ENCODE assay signal across 20 cellular contexts in genomic region chrX:35728481-35728880, GRCh38.
DNase-seq lines count a peak whose midpoint lies in the region; FAIRE-seq and TF ChIP-seq lines count a peak whose summit lies in the region.
"Had no signal": no experiment of that assay in that cellular context is flagged by ENCODE, and none has a peak within 500 bp of the region (broad histone marks: within the 10 kb centered on the region; RNA-seq: fewer than 3 reads in every experiment).

No MANE protein-coding gene starts in this region.

- no peak overlapping the region for H3K9ac ChIP-seq in astrocyte (ENCODE audit: low read length)
- H3K9ac ChIP-seq: GM23248, SK-N-SH had no signal

- peak; percentile 23 for FAIRE-seq in astrocyte (lab: Jason Lieb, UNC)
- FAIRE-seq: D721Med had no signal

- TF ChIP-seq CTCF in astrocyte (IDR thresholded peaks at IDR 0.05; ENCODE audit: insufficient read depth, low read depth, low read length) (no peak), type B pancreatic cell (conservative IDR thresholded peaks at IDR 0.05) (no peak)

- H3K4me3 Mint-ChIP-seq in astrocyte (ENCODE audit: unreplicated experiment), result no peak overlapping the region
- no peak overlapping the region for H3K4me3 Mint-ChIP-seq in type B pancreatic cell
- H3K4me3 Mint-ChIP-seq: IgD-negative memory B cell had no signal

- no peak overlapping the region for H3K27ac Mint-ChIP-seq in astrocyte (ENCODE audit: unreplicated experiment)
- no peak overlapping the region for H3K27ac Mint-ChIP-seq in type B pancreatic cell
- H3K27ac Mint-ChIP-seq: IgD-negative memory B cell had no signal

- H3K27ac ChIP-seq in astrocyte (ENCODE audit: low read depth, low read length), result no peak overlapping the region
- H3K27ac ChIP-seq: GM23248, PC-9, RWPE1 had no signal

- H3K9me3 Mint-ChIP-seq in astrocyte (ENCODE audit: unreplicated experiment), result no peaks in the 10 kb centered on the region
- H3K9me3 Mint-ChIP-seq in type B pancreatic cell, result no peaks in the 10 kb centered on the region

- peak; percentile 72 for DNase-seq in ELF-1 (ENCODE audit: low read depth, low spot score)
- DNase-seq in astrocyte (ENCODE audit: low read depth), result no peak
- peak; percentile 8 for DNase-seq in iPS-NIHi11 (ENCODE audit: low spot score)
- peak; percentile 17 for DNase-seq in renal cortical epithelial cell (ENCODE audit: low read depth)
- DNase-seq in pons (ENCODE audit: low spot score), result no peak
- DNase-seq in LoVo (ENCODE audit: low spot score), result no peak
- DNase-seq in type B pancreatic cell (ENCODE audit: extremely low spot score, unreplicated experiment), result no peak
- DNase-seq: BE2C, DMS79, GM23248, Karpas-422, NCI-H1694 treated with DMSO at 0.1 percent for 48 hours, NCI-H446 treated with DMSO at 0.1 percent for 48 hours, NCI-H526 treated with DMSO at 0.1 percent for 48 hours, PC-9, SIG-M5, SK-N-SH had no signal

- no peaks in the 10 kb centered on the region for H3K4me1 Mint-ChIP-seq in astrocyte (ENCODE audit: low read depth, unreplicated experiment)
- H3K4me1 Mint-ChIP-seq in type B pancreatic cell (ENCODE audit: unreplicated experiment), result no peaks in the 10 kb centered on the region
- H3K4me1 Mint-ChIP-seq: IgD-negative memory B cell had no signal

- H3K4me3 ChIP-seq in astrocyte (ENCODE audit: insufficient read depth, low read depth, low read length), result no peak overlapping the region
- H3K4me3 ChIP-seq: GM23248, PC-9 had no signal

- no peaks in the 10 kb centered on the region for H3K79me2 ChIP-seq in astrocyte (ENCODE audit: insufficient read depth, low read length)

- H3K36me3 ChIP-seq in astrocyte (ENCODE audit: insufficient read depth, low read length), result no peaks in the 10 kb centered on the region
- H3K36me3 ChIP-seq: BE2C had no signal

- no peaks in the 10 kb centered on the region for H3K9me3 ChIP-seq in astrocyte (ENCODE audit: insufficient read depth, low read depth, low read length)
- H3K9me3 ChIP-seq: BE2C, SK-N-SH had no signal

- H3K27me3 ChIP-seq in astrocyte (ENCODE audit: insufficient read depth, low read length), result no peaks in the 10 kb centered on the region
- H3K27me3 ChIP-seq: BE2C had no signal

- H3K36me3 Mint-ChIP-seq in astrocyte (ENCODE audit: low read depth, unreplicated experiment) (no peaks in the 10 kb centered on the region), type B pancreatic cell (no peaks in the 10 kb centered on the region)

- no peaks in the 10 kb centered on the region for H3K4me1 ChIP-seq in astrocyte (ENCODE audit: insufficient read depth, low read length)
- H3K4me1 ChIP-seq: BE2C had no signal

- H3K27me3 Mint-ChIP-seq in astrocyte (ENCODE audit: low read depth, unreplicated experiment) (peaks cover 7% of the 10 kb centered on the region), type B pancreatic cell (no peaks in the 10 kb centered on the region)
- H3K27me3 Mint-ChIP-seq: IgD-negative memory B cell had no signal

- no peak overlapping the region for H2AFZ ChIP-seq in astrocyte (ENCODE audit: low read depth, low read length)
- H2AFZ ChIP-seq: GM23248, PC-9 had no signal

- H4K20me1 ChIP-seq in astrocyte (ENCODE audit: insufficient read depth, low read length), result no peaks in the 10 kb centered on the region

- no peak overlapping the region for H3K4me2 ChIP-seq in astrocyte (ENCODE audit: low read length)
- H3K4me2 ChIP-seq: PC-9, SK-N-SH had no signal

Comparison
In these comparisons a context has a peak if more than half of its experiments do, and no peak if none do; other contexts are left out.
1. DNase-seq: peak in ELF-1 (single experiment), iPS-NIHi11 (single experiment) and renal cortical epithelial cell (single experiment); none in astrocyte (single experiment), pons (single experiment), LoVo (single experiment) and type B pancreatic cell (single experiment).